ENCODE assay signal across 8 cellular contexts in the genomic region with DNA sequence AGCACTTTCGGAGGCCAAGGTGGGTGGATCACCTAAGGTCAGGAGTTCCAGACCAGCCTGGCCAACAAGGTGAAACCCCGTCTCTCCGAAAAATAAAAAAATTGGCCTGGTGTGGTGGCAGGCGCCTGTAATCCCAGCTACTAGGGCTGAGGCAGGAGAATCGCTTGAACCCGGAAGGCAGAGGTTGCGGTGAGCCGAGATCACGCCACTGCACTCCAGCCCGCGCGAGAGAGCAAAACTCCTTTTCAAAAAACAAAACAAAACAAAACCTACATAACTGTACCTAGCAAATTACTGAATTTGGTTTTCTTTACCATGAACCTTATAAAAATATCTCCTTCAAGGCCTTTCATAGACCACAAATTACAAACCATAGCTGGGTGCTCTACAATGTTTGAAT. TPM values are rescaled to one million over a fixed set of nuclear protein-coding genes. Genes with fewer than 3 reads are reported as not detected.
A peak's percentile ranks its signal among the peaks of the same experiment; 100 is the strongest.
DNase-seq lines count a peak whose midpoint lies in the region; ATAC-seq and TF ChIP-seq lines count a peak whose summit lies in the region.
"Not testable (repeated sequence)": the region's sequence is repeated elsewhere in the genome, so short reads cannot be mapped to it uniquely, and the experiment has no call there.

No MANE protein-coding gene starts in this region.

- not testable (repeated sequence) for H3K27me3 ChIP-seq in colonic mucosa; muscle layer of duodenum (ENCODE audit: low read depth, low read length)

- not testable (repeated sequence) for DNase-seq in AG09309 (ENCODE audit: low read depth); left ventricle myocardium superior
- peak; percentile 1 for DNase-seq in SKM-1 treated with dmso at 0.1 percent for 144 hours (lab: John Stamatoyannopoulos, UW; ENCODE audit: unreplicated experiment)
- peak; percentile 18 for DNase-seq in activated T-helper 1 cell treated with Interleukin-2 at 50 U/mL for 16 hours (ENCODE audit: low read depth)
- peak; percentile 45 for DNase-seq in colonic mucosa
- DNase-seq in stimulated activated CD4-positive, alpha-beta T cell treated with anti-CD3 and anti-CD28 coated beads, Interleukin-4, amount 100 ng/mL, for 4 hours: peak; percentile 11 to 31

- H3K4me3 ChIP-seq in AG09309 (ENCODE audit: control insufficient read depth, low read depth, low read length): peak overlapping the region; percentile 97
- H3K4me3 ChIP-seq in colonic mucosa: peak overlapping the region; percentile 81
- peak overlapping the region; percentile 73 to 89 for H3K4me3 ChIP-seq in muscle layer of duodenum (ENCODE audit: low read depth in 1 of 2, low read length in 2 of 2)

- not testable (repeated sequence) for H3K4me1 ChIP-seq in colonic mucosa
- H3K4me1 ChIP-seq in muscle layer of duodenum (ENCODE audit: control insufficient read depth in 1 of 2, insufficient read depth in 2 of 2, low read length in 2 of 2): peaks cover 0 to 33% of the 10 kb centered on the region in 2 donors

- not testable (repeated sequence) for H3K9me3 ChIP-seq in colonic mucosa; muscle layer of duodenum (ENCODE audit: control insufficient read depth in 1 of 2, low read length in 2 of 2)

- ATAC-seq in HG03135 (IDR thresholded peaks at IDR 0.05; ENCODE audit: unreplicated experiment): peak; percentile 6
- peak; percentile 58 for ATAC-seq in left ventricle myocardium superior

- peak overlapping the region; percentile 96 for H3K27ac ChIP-seq in colonic mucosa
- peak overlapping the region; percentile 97 for H3K27ac ChIP-seq in muscle layer of duodenum (ENCODE audit: low read length)

- H3K36me3 ChIP-seq in colonic mucosa; muscle layer of duodenum (ENCODE audit: control insufficient read depth in 1 of 2, insufficient read depth in 2 of 2, low read length in 2 of 2): not testable (repeated sequence)

- peak overlapping the region; percentile 85 to 93 for H3K9ac ChIP-seq in colonic mucosa (ENCODE audit: low read depth in 2 of 2, low read length in 2 of 2)

- intact Hi-C loops in colonic mucosa (cut with DNase I): loop anchor here (5.0 kb wide), 1 partner anchor 122 kb away; no protein-coding TSS in a partner anchor
- intact Hi-C loops in left ventricle myocardium superior (cut with micrococcal nuclease): not testable (repeated sequence)

- not testable (repeated sequence) for TF ChIP-seq CTCF in AG09309 (IDR thresholded peaks at IDR 0.05; ENCODE audit: control insufficient read depth, insufficient read depth, low read depth, low read length, missing control alignments); colonic mucosa (IDR thresholded peaks at IDR 0.05)

RNA-seq across cellular contexts. Expression of gene ZNF91, which starts 0.8 kb away (rescaled TPM):
- total RNA-seq in colonic mucosa (10 to 100 TPM; 70.8 to 80.5 TPM), left ventricle myocardium superior (147 TPM)
